3 cellular contexts compared by ENCODE assay signal in genomic region chr14:88576222-88576621, GRCh38.
"Had no signal": no experiment of that assay in that cellular context is flagged by ENCODE, and none has a peak within 500 bp of the region (broad histone marks: within the 10 kb centered on the region; RNA-seq: fewer than 3 reads in every experiment).

No MANE protein-coding gene starts in this region.

- ATAC-seq: GM12878 had no signal

- DNase-seq: GDM1, GF-D8 had no signal

- H3K4me3 ChIP-seq: GM12878 had no signal
